ENCODE assay signal across 19 cellular contexts in the genomic region with DNA sequence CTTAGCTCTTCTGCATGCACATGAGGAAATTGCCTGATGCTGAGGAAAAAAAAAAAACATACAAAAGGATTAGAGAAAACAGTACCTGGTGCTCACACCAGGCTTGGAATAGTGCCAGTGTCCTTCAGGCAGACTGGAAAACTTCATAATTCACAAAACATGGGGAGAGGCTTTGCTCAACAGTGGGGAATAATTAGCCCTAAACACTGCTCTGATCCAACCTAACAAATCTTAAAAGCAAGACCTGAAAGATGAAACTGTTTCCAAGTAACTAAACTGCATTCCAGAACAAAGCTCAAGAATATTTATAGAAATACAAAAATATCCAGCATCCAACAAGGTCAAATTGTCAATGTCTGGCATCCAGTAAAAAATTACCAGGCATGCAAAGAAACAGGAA.
DNase-seq lines count a peak whose midpoint lies in the region; ATAC-seq and TF ChIP-seq lines count a peak whose summit lies in the region.
"Had no signal": no experiment of that assay in that cellular context is flagged by ENCODE, and none has a peak within 500 bp of the region (broad histone marks: within the 10 kb centered on the region; RNA-seq: fewer than 3 reads in every experiment).

No MANE protein-coding gene starts in this region.

- H3K9me2 ChIP-seq in PC-3 (replicated peaks; ENCODE audit: low read length), result no peaks in the 10 kb centered on the region

- DNase-seq in DMS 273 (lab: John Stamatoyannopoulos, UW; ENCODE audit: unreplicated experiment), result peak; percentile 57
- no peak for DNase-seq in DMS 273 treated with DMSO at 0.1 percent for 48 hours (lab: John Stamatoyannopoulos, UW)
- DNase-seq in PC-3, result peak; percentile 31
- peak; percentile 76 for DNase-seq in fibroblast of gingiva (ENCODE audit: low read depth)
- DNase-seq in substantia nigra (lab: John Stamatoyannopoulos, UW), result no peak
- no peak for DNase-seq in ACHN
- DNase-seq: activated CD4-positive, alpha-beta T cell treated with anti-CD3 and anti-CD28 coated beads, Interleukin-2, amount 50 U/mL, for 48 hours; activated T-cell treated with anti-CD3 and anti-CD28 coated beads, Interleukin-2, amount 50 U/mL, for 72 hours; CD8-positive, alpha-beta T cell; colonic mucosa; erythroblast; heart right ventricle; MM.1S; mucosa of descending colon; stomach had no signal

- H4K20me1 ChIP-seq in PC-3 (ENCODE audit: low read length), result no peaks in the 10 kb centered on the region

- H3K9ac ChIP-seq in PC-3 (ENCODE audit: low read length), result no peak overlapping the region
- H3K9ac ChIP-seq: parathyroid adenoma had no signal

- no peak overlapping the region for H3K4me2 ChIP-seq in PC-3 (ENCODE audit: low read length)

- H2AFZ ChIP-seq in PC-3 (ENCODE audit: low read length), result no peak overlapping the region
- H2AFZ ChIP-seq: parathyroid adenoma had no signal

- POLR2A ChIA-PET in PC-3 (lab: Charles Lee; ENCODE audit: unreplicated experiment), result no interaction called here

- TF ChIP-seq CTCF in PC-3 (conservative IDR thresholded peaks at IDR 0.05; ENCODE audit: low read depth, low read length), result no peak

- no peaks in the 10 kb centered on the region for H3K27me3 ChIP-seq in PC-3 (ENCODE audit: low read length)
- H3K27me3 ChIP-seq: colonic mucosa, stomach had no signal

- no TSS peak for BruUV-seq in PC-3 (replicated peaks; lab: Mats Ljungman, UMichigan)

- H3K36me3 ChIP-seq in PC-3 (ENCODE audit: low read depth, low read length), result no peaks in the 10 kb centered on the region
- H3K36me3 ChIP-seq: colonic mucosa, heart right ventricle, stomach had no signal

- H3K4me3 ChIP-seq in PC-3 (ENCODE audit: low read length), result no peak overlapping the region
- H3K4me3 ChIP-seq: colonic mucosa, heart right ventricle, mucosa of descending colon, stomach had no signal

- H3K79me2 ChIP-seq in PC-3 (ENCODE audit: low read length), result no peaks in the 10 kb centered on the region
- H3K79me2 ChIP-seq: parathyroid adenoma had no signal

- CTCF ChIA-PET in PC-3 (lab: Charles Lee), result no interaction called here

- no peak for ATAC-seq in PC-3
- no peak for ATAC-seq in HG02588 (IDR thresholded peaks at IDR 0.05; ENCODE audit: unreplicated experiment)
- ATAC-seq in HG02884 (IDR thresholded peaks at IDR 0.05; ENCODE audit: unreplicated experiment), result no peak
- ATAC-seq: activated T-cell treated with anti-CD3 and anti-CD28 coated beads, Interleukin-2, amount 50 U/mL, for 72 hours; CD8-positive, alpha-beta T cell; heart right ventricle; mucosa of descending colon had no signal

- H3K9me3 ChIP-seq in PC-3 (ENCODE audit: low read length), result no peaks in the 10 kb centered on the region
- H3K9me3 ChIP-seq: colonic mucosa, mucosa of descending colon, stomach had no signal

- intact Hi-C loops in PC-3 (cut with micrococcal nuclease), result no loop called here

- no peaks in the 10 kb centered on the region for H3F3A ChIP-seq in PC-3 (ENCODE audit: low read length, unreplicated experiment)

- H3K27ac ChIP-seq in PC-3 (ENCODE audit: low read length), result no peak overlapping the region
- H3K27ac ChIP-seq in substantia nigra (ENCODE audit: low read depth, low read length, poor library complexity, severe bottlenecking), result peak overlapping the region; percentile 51
- H3K27ac ChIP-seq: 22Rv1, colonic mucosa, heart right ventricle, parathyroid adenoma, stomach had no signal

- in situ Hi-C loops in ACHN (cut with HindIII; ENCODE audit: low pct_ligation_motif_present, low pct_unique_long_range_greater_than_20kb, low sequenced_read_pairs), result no loop called here

- H3K4me1 ChIP-seq in PC-3 (ENCODE audit: insufficient read depth, low read length), result peaks cover 4% of the 10 kb centered on the region
- H3K4me1 ChIP-seq: colonic mucosa, parathyroid adenoma, stomach had no signal

Comparison
In these comparisons a context has a peak if more than half of its experiments do, and no peak if none do; other contexts are left out.
1. DNase-seq: peak in DMS 273 (single experiment), PC-3 (single experiment) and fibroblast of gingiva (single experiment); none in DMS 273 treated with DMSO at 0.1 percent for 48 hours (single experiment), substantia nigra (0 of 49) and ACHN (single experiment).